13 cellular contexts compared by ENCODE assay signal in the genomic region with DNA sequence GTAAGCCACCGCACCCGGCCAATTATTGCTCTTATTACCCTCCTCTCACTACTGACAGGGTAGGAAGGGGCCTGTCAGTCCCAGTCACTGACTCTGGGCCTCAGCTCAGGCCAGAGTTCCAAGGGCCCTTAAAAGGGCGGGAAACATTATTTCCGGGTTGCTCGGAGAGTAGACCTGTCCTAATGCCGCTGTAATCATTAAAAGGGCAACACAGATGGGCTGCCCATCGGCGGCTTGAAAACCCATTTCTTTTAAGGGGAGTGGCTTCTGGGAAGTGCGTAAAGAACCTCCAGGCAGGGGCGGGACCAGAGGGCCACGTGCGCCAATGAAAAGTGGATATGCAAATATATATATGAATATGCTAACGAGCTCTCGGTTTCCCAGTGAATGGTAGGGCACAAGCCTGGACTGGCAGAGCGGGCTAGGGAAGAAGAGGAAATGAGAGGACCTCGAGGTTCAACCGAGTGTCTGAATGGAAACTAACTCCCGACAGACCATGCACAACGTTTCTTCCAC. TPM values are rescaled to one million over a fixed set of nuclear protein-coding genes. Genes with fewer than 3 reads are reported as not detected.
A peak's percentile ranks its signal among the peaks of the same experiment; 100 is the strongest.
DNase-seq lines count a peak whose midpoint lies in the region; ATAC-seq, FAIRE-seq and TF ChIP-seq lines count a peak whose summit lies in the region.
"Had no signal": no experiment of that assay in that cellular context is flagged by ENCODE, and none has a peak within 500 bp of the region (broad histone marks: within the 10 kb centered on the region; RNA-seq: fewer than 3 reads in every experiment).

No MANE protein-coding gene starts in this region.

- TF ChIP-seq CTCF in K562 (IDR thresholded peaks at IDR 0.05 in 2 of 3, conservative IDR thresholded peaks at IDR 0.05 in 1 of 3; ENCODE audit: insufficient read depth in 2 of 3, low read depth in 1 of 3, low read length in 3 of 3) = no peak

- H4K20me1 ChIP-seq in K562 (replicated peaks; ENCODE audit: control insufficient read depth, insufficient read depth, low read length) = no peaks in the 10 kb centered on the region

- no peaks in the 10 kb centered on the region for H3K36me3 ChIP-seq in K562 (ENCODE audit: control insufficient read depth, insufficient read depth, low read length)
- H3K36me3 ChIP-seq: vagina had no signal

- no peak overlapping the region for H3K4me3 ChIP-seq in K562
- H3K4me3 ChIP-seq: vagina had no signal

- FAIRE-seq in K562 (lab: Jason Lieb, UNC) = peak; percentile 94
- FAIRE-seq: astrocyte, G401.6 had no signal

- no peak for TF ChIP-seq POLR2A in K562 (conservative IDR thresholded peaks at IDR 0.05)

- peaks cover 3% of the 10 kb centered on the region in 2 experiments; a peak in 1 of 5 replicates for H3K4me1 ChIP-seq in K562 (replicated peaks in 1 of 2; ENCODE audit: control insufficient read depth in 2 of 2, insufficient read depth in 2 of 2, low read length in 2 of 2)
- H3K4me1 ChIP-seq: vagina had no signal

- TF ChIP-seq RAD21 in K562 (CRISPR knock-in tag; conservative IDR thresholded peaks at IDR 0.05 in 1 of 2, IDR thresholded peaks at IDR 0.05 in 1 of 2) = no peak

- BruUV-seq in K562 (replicated peaks; lab: Mats Ljungman, UMichigan) = no TSS peak

- POLR2A ChIA-PET in K562 (lab: Yijun Ruan, JAX) = interaction anchor here (0.5 to 1.8 kb wide), 8 partner anchors 10 to 180 kb away, joined by 3 to 7 read pairs (median 3); no protein-coding TSS in a partner anchor

- WGBS in K562 (ENCODE audit: insufficient coverage, low coverage, missing lambda C conversion rate) = 12% methylated on average over 19 of the region's 19 CpGs

- H2AFZ ChIP-seq in K562 (ENCODE audit: low read depth, low read length) = peak overlapping the region; percentile 86

- no peak for TF ChIP-seq EP300 in K562 (IDR thresholded peaks at IDR 0.05; ENCODE audit: low read length)

- H3K27ac ChIP-seq in K562 (ENCODE audit: extremely low read depth, low read depth, low read length) = peak overlapping the region; percentile 59; the same call in 1 of the 3 replicates
- H3K27ac ChIP-seq: vagina had no signal

- peak overlapping the region; percentile 13 to 41; a peak in 2 of 4 replicates for H3K9ac ChIP-seq in K562 (ENCODE audit: insufficient read depth in 1 of 2, low read depth in 2 of 2, low read length in 2 of 2)

- in situ Hi-C loops in ACHN (cut with HindIII; ENCODE audit: low pct_ligation_motif_present, low pct_unique_long_range_greater_than_20kb, low sequenced_read_pairs) (no loop called here), K562 (cut with MboI) (no loop called here)

- DNase-seq in ACHN (peak; percentile 86), HT-29 (ENCODE audit: low spot score) (peak; percentile 19), K562 (ENCODE audit: extremely low read depth in 1 of 4, low spot score in 3 of 4) (peak; percentile 74 to 86 (median 80)), iPS-NIHi7 (ENCODE audit: extremely low spot score) (peak; percentile 66), activated T-cell treated with anti-CD3 and anti-CD28 coated beads for 4 hours (no peak), cortex of kidney (lab: John Stamatoyannopoulos, UW) (no peak)
- DNase-seq: NCI-H1694, nephron progenitor cell had no signal

- peak overlapping the region; percentile 55 for H3K4me2 ChIP-seq in K562 (ENCODE audit: insufficient read depth, low read length)

- peaks cover 3 to 9% of the 10 kb centered on the region in 2 experiments; a peak in 3 of 5 replicates for H3K27me3 ChIP-seq in K562 (ENCODE audit: control insufficient read depth in 2 of 2, insufficient read depth in 2 of 2, low read length in 2 of 2)
- H3K27me3 ChIP-seq: vagina had no signal

- CTCF ChIA-PET in K562 (lab: Yijun Ruan, JAX; ENCODE audit: low intra/inter-chr PET ratio) = interaction anchor here (1.0 kb wide), 1 partner anchor 35 kb away, joined by 3 read pairs; no protein-coding TSS in a partner anchor

- H3K9me3 ChIP-seq in K562 (replicated peaks; ENCODE audit: control insufficient read depth, insufficient read depth, low read depth, low read length) = no peaks in the 10 kb centered on the region
- H3K9me3 ChIP-seq: vagina had no signal

- no peaks in the 10 kb centered on the region for H3K9me1 ChIP-seq in K562 (ENCODE audit: control insufficient read depth, insufficient read depth, low read length)

- intact Hi-C loops in K562 (cut with micrococcal nuclease) = loop anchor here (5.0 kb wide), 1 partner anchor 47 kb away; no protein-coding TSS in a partner anchor

- ATAC-seq in K562 (peak; percentile 97), HG02938 (IDR thresholded peaks at IDR 0.05; ENCODE audit: unreplicated experiment) (no peak), HG02885 (IDR thresholded peaks at IDR 0.05; ENCODE audit: poor library complexity, unreplicated experiment) (no peak)

- no peaks in the 10 kb centered on the region for H3K79me2 ChIP-seq in K562 (ENCODE audit: control insufficient read depth, insufficient read depth, low read length)

TF ChIP-seq in K562, 482 proteins besides CTCF, POLR2A, EP300 and RAD21 (continues in another document):
- TF ChIP-seq TRIM25 (IDR thresholded peaks at IDR 0.05; ENCODE audit: borderline replicate concordance) (no peak), SRF (CRISPR knock-in tag; IDR thresholded peaks at IDR 0.05) (0 out of 4 replicates have a peak, but pooled peaks of 1 of the 2 experiments have one; percentile 46), SMAD3 (CRISPR knock-in tag; conservative IDR thresholded peaks at IDR 0.05) (no peak), ZNF551 (CRISPR knock-in tag; IDR thresholded peaks at IDR 0.05) (no peak), RBM39 (optimal IDR thresholded peaks at IDR 0.05; ENCODE audit: low read depth, low read length) (no peak), ARID4B (CRISPR knock-in tag; IDR thresholded peaks at IDR 0.05) (no peak), EP400 (IDR thresholded peaks at IDR 0.05) (0 out of 2 replicates have a peak, but pooled peaks have one; percentile 22)

RNA-seq across cellular contexts. Expression of gene PIPOX, which starts 26.6 kb away (rescaled TPM):
- total RNA-seq in HT-29 (2014; rRNA removed; shearing (Covaris generic)) = 0.47 and 2.2 TPM in 2 replicates
- total RNA-seq in K562 (2011; cell fraction: chromatin; rRNA removed; ENCODE audit: low replicate concordance) = 7.2 and 10.4 TPM in 2 replicates
- total RNA-seq in K562 (2011; cell fraction: nucleolus; rRNA removed) = 6.4 and 7.5 TPM in 2 replicates
- total RNA-seq in K562 (2011; cell fraction: nucleoplasm; rRNA removed) = 6.7 and 6.8 TPM in 2 replicates
- 0.24 and 2.2 TPM in 2 replicates for total RNA-seq in K562 (2014; rRNA removed)
- total RNA-seq in K562 (2014; rRNA removed; fragmentation: Illumina TruSeq; extraction: Trizol) = 0.35 and 0.62 TPM in 2 replicates
- 0.38 and 0.72 TPM in 2 replicates for total RNA-seq in K562 (2015; rRNA removed; fragmentation: Illumina TruSeq; extraction: Trizol)
- total RNA-seq in K562 (2021) = 0.58 and 0.60 TPM in 2 replicates
- 0.14 and 0.39 TPM in 2 replicates for polyA plus RNA-seq in K562 (2011; rRNA removed)
- polyA plus RNA-seq in K562 (2011; cell fraction: cytosol; rRNA removed) = 0.27 and 0.52 TPM in 2 replicates
- 0.58 and 1.5 TPM in 2 replicates for polyA plus RNA-seq in K562 (2011; cell fraction: nucleus; rRNA removed)
- polyA plus RNA-seq in K562 (2012) = 0.35 and 0.65 TPM in 2 replicates
- 0.22 and 0.43 TPM in 2 replicates for polyA plus RNA-seq in K562 (2014; fragmentation: Illumina TruSeq; extraction: Trizol)
- not detected for polyA plus RNA-seq in K562 (2014; fragmentation: Nextera tagmentation; extraction: Ambion mirVana)
- 0.15 and 0.23 TPM in 2 replicates for polyA plus RNA-seq in K562 (2014; rRNA removed)
- 3.4 and 4.3 TPM in 2 replicates for polyA minus RNA-seq in K562 (2011; rRNA and poly(A)+ RNA removed)
- 1.1 TPM in 1 of 2 replicates, not detected in the other for polyA minus RNA-seq in K562 (2011; cell fraction: cytosol; rRNA and poly(A)+ RNA removed)
- 7.7 and 7.9 TPM in 2 replicates for polyA minus RNA-seq in K562 (2011; cell fraction: nucleus; rRNA and poly(A)+ RNA removed)

Comparison
In these comparisons a context has a peak if more than half of its experiments do, and no peak if none do; other contexts are left out.
1. DNase-seq: peak in ACHN (single experiment), HT-29 (single experiment), K562 (4 of 4) and iPS-NIHi7 (single experiment); none in activated T-cell treated with anti-CD3 and anti-CD28 coated beads for 4 hours (single experiment) and cortex of kidney (single experiment).